8 cellular contexts compared by ENCODE assay signal in the genomic region with DNA sequence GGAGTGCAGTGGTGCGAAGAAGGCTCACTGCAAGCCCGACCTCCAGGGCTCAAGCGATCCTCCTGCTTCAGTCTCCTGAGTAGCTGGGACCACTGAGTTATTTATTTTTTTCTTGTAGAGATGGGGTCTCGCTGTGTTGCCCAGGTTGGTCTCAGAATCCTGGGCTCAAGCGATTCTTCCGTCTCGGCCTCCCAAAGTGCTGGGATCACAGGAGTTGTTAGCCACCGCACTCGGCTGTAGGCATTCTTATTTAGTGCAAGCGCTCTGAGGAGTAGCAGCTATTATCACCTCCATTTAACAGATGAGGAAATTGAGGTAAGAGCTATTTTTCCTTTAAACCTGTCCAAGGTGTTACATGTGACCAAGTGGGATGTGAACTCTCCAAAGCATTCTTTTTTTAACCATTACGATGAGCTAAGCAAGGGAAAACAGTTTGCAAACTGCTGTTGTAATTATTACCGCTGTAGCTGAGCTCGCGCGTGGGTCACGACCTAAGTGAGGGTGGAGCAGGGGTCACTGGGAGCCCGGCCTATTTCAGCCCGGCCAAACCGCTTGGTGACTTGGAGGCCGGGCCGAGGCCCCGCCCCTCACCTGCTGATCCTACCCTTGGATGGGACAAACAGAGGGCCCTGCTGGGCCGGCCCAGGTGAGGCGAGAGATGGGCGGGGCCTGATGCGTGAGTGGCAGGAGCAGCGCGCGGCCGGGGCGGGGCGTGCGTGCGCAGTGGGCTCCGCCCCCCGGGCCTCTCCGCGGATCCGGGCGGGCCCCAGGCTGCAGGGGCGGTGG. TPM values are rescaled to one million over a fixed set of nuclear protein-coding genes. Genes with fewer than 3 reads are reported as not detected.
DNase-seq lines count a peak whose midpoint lies in the region; ATAC-seq and TF ChIP-seq lines count a peak whose summit lies in the region.

No MANE protein-coding gene starts in this region.

- H3K27ac Mint-ChIP-seq in endothelial cell (ENCODE audit: unreplicated experiment): no peak overlapping the region
- no peak overlapping the region for H3K27ac Mint-ChIP-seq in mesothelial cell of epicardium

- H3K36me3 Mint-ChIP-seq in endothelial cell (ENCODE audit: low read depth, unreplicated experiment) (no peaks in the 10 kb centered on the region), mesothelial cell of epicardium (no peaks in the 10 kb centered on the region)

- DNase-seq in AG20443 (ENCODE audit: low spot score) (peak; percentile 99), NOMO-1 (lab: John Stamatoyannopoulos, UW; ENCODE audit: unreplicated experiment in 2 of 2) (peak; percentile 52 to 72), endothelial cell (ENCODE audit: low spot score) (peak; percentile 83), mesothelial cell of epicardium (ENCODE audit: low spot score in 2 of 2, unreplicated experiment in 2 of 2) (peak; percentile 85 to 90)
- DNase-seq in activated CD8-positive, alpha-beta memory T cell treated with anti-CD3 and anti-CD28 coated beads, Interleukin-2, amount 50 U/mL, for 4 hours: peak; percentile 82
- peak; percentile 48 for DNase-seq in stimulated activated CD8-positive, alpha-beta memory T cell treated with anti-CD3 and anti-CD28 coated beads, Interleukin-15, amount 100 ng/mL, for 1 hour (ENCODE audit: low read depth)

- ATAC-seq in GM19351 (IDR thresholded peaks at IDR 0.05; ENCODE audit: unreplicated experiment) (peak; percentile 93), HG03520 (IDR thresholded peaks at IDR 0.05; ENCODE audit: unreplicated experiment) (peak; percentile 70)

- H3K27me3 Mint-ChIP-seq in endothelial cell (ENCODE audit: unreplicated experiment) (peaks cover 5% of the 10 kb centered on the region), mesothelial cell of epicardium (ENCODE audit: low read depth) (peaks cover 10% of the 10 kb centered on the region)

- H3K4me1 Mint-ChIP-seq in endothelial cell (ENCODE audit: unreplicated experiment) (peaks cover 10% of the 10 kb centered on the region), mesothelial cell of epicardium (peaks cover 27% of the 10 kb centered on the region)

- H3K9me3 Mint-ChIP-seq in endothelial cell (ENCODE audit: unreplicated experiment) (no peaks in the 10 kb centered on the region), mesothelial cell of epicardium (no peaks in the 10 kb centered on the region)

- H3K4me3 Mint-ChIP-seq in endothelial cell (ENCODE audit: unreplicated experiment): peak overlapping the region; percentile 87
- H3K4me3 Mint-ChIP-seq in mesothelial cell of epicardium: peak overlapping the region; percentile 69

- TF ChIP-seq CTCF in endothelial cell (IDR thresholded peaks at IDR 0.05; ENCODE audit: unreplicated experiment) (no peak), mesothelial cell of epicardium (IDR thresholded peaks at IDR 0.05; ENCODE audit: unreplicated experiment) (no peak)

RNA-seq across cellular contexts. Expression of a gene that starts 0.4 kb away (rescaled TPM):
- 3.1 TPM for total RNA-seq in endothelial cell (ENCODE audit: unreplicated experiment)
- 24.4 to 30.9 TPM (median 28.5 TPM) in 3 replicates for total RNA-seq in mesothelial cell of epicardium

RNA-seq across cellular contexts. Expression of a gene that starts 10.8 kb away (rescaled TPM):
- total RNA-seq in endothelial cell (ENCODE audit: unreplicated experiment) (not detected), mesothelial cell of epicardium (0.44 to 0.45 TPM in 2 of 3 replicates, not detected in the other)

Comparison
In these comparisons a context has a peak if more than half of its experiments do, and no peak if none do; other contexts are left out.
1. Peak in every context shown above with its lines: DNase-seq and ATAC-seq.
2. DNase-seq: peak in every context shown above with its lines; median percentile 99 in AG20443; 88 in mesothelial cell of epicardium; 83 in endothelial cell; 82 in activated CD8-positive, alpha-beta memory T cell treated with anti-CD3 and anti-CD28 coated beads, Interleukin-2, amount 50 U/mL, for 4 hours; 62 in NOMO-1; 48 in stimulated activated CD8-positive, alpha-beta memory T cell treated with anti-CD3 and anti-CD28 coated beads, Interleukin-15, amount 100 ng/mL, for 1 hour.